1 cellular context compared by ENCODE assay signal in genomic region chr17:14308965-14309879, GRCh38.
TF ChIP-seq lines count a peak whose summit lies in the region.

No MANE protein-coding gene starts in this region.

TF ChIP-seq in HepG2, 621 proteins besides CTCF, POLR2A, EP300 and RAD21 (continued from another document and continues in another):
- no peak for TF ChIP-seq PHB2 (IDR thresholded peaks at IDR 0.05; ENCODE audit: partially characterized antibody)
- no peak for TF ChIP-seq NFE2L1 (CRISPR knock-in tag; IDR thresholded peaks at IDR 0.05; ENCODE audit: borderline replicate concordance)
- peak; percentile 91 for TF ChIP-seq NFYC (CRISPR knock-in tag; IDR thresholded peaks at IDR 0.05)
- TF ChIP-seq REL (CRISPR knock-in tag; conservative IDR thresholded peaks at IDR 0.05) = no peak
- TF ChIP-seq MTERF4 (CRISPR knock-in tag; IDR thresholded peaks at IDR 0.05) = peak; percentile 93; the same call in 1 of the 2 replicates
- TF ChIP-seq RBFOX2 (IDR thresholded peaks at IDR 0.05; ENCODE audit: low read depth, low read length) = peak; percentile 97
- TF ChIP-seq, protein P1, sequence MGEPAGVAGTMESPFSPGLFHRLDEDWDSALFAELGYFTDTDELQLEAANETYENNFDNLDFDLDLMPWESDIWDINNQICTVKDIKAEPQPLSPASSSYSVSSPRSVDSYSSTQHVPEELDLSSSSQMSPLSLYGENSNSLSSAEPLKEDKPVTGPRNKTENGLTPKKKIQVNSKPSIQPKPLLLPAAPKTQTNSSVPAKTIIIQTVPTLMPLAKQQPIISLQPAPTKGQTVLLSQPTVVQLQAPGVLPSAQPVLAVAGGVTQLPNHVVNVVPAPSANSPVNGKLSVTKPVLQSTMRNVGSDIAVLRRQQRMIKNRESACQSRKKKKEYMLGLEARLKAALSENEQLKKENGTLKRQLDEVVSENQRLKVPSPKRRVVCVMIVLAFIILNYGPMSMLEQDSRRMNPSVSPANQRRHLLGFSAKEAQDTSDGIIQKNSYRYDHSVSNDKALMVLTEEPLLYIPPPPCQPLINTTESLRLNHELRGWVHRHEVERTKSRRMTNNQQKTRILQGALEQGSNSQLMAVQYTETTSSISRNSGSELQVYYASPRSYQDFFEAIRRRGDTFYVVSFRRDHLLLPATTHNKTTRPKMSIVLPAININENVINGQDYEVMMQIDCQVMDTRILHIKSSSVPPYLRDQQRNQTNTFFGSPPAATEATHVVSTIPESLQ (CRISPR knock-in tag; conservative IDR thresholded peaks at IDR 0.05) = no peak
- peak; percentile 94 for TF ChIP-seq ZNF563 (CRISPR knock-in tag; IDR thresholded peaks at IDR 0.05)
- peak; percentile 77 for TF ChIP-seq PHF21A (CRISPR knock-in tag; IDR thresholded peaks at IDR 0.05)
- peak; percentile 86 for TF ChIP-seq SPEN (CRISPR knock-in tag; IDR thresholded peaks at IDR 0.05; ENCODE audit: low read depth)
- peak; percentile 91 for TF ChIP-seq KDM2A (CRISPR knock-in tag; IDR thresholded peaks at IDR 0.05; ENCODE audit: borderline replicate concordance, low read depth)
- TF ChIP-seq CERS6 (CRISPR knock-in tag; IDR thresholded peaks at IDR 0.05) = no peak
- TF ChIP-seq ZNF512B (CRISPR knock-in tag; IDR thresholded peaks at IDR 0.05; ENCODE audit: borderline replicate concordance) = peak; percentile 72; the same call in 1 of the 2 replicates
- no peak for TF ChIP-seq HDAC6 (IDR thresholded peaks at IDR 0.05; ENCODE audit: low read depth, low read length)
- TF ChIP-seq NR2C2 (CRISPR knock-in tag; IDR thresholded peaks at IDR 0.05; ENCODE audit: borderline replicate concordance) = no peak
- TF ChIP-seq, protein P2, sequence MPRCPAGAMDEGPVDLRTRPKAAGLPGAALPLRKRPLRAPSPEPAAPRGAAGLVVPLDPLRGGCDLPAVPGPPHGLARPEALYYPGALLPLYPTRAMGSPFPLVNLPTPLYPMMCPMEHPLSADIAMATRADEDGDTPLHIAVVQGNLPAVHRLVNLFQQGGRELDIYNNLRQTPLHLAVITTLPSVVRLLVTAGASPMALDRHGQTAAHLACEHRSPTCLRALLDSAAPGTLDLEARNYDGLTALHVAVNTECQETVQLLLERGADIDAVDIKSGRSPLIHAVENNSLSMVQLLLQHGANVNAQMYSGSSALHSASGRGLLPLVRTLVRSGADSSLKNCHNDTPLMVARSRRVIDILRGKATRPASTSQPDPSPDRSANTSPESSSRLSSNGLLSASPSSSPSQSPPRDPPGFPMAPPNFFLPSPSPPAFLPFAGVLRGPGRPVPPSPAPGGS (CRISPR knock-in tag; IDR thresholded peaks at IDR 0.05) = peak; percentile 88; the same call in 1 of the 2 replicates
- peak; percentile 86; the same call in 1 of the 2 replicates for TF ChIP-seq CBFB (CRISPR knock-in tag; IDR thresholded peaks at IDR 0.05)
- TF ChIP-seq HOXA9 (CRISPR knock-in tag; IDR thresholded peaks at IDR 0.05; ENCODE audit: borderline replicate concordance) = no peak
- TF ChIP-seq PHF5A (CRISPR knock-in tag; IDR thresholded peaks at IDR 0.05; ENCODE audit: low read depth, unreplicated experiment) = no peak
- TF ChIP-seq ZNF879 (CRISPR knock-in tag; IDR thresholded peaks at IDR 0.05) = no peak
- no peak; the same call in 1 of the 2 replicates for TF ChIP-seq NCOR1 (IDR thresholded peaks at IDR 0.05; ENCODE audit: borderline replicate concordance, low read length)
- TF ChIP-seq AGO1 (IDR thresholded peaks at IDR 0.05; ENCODE audit: low read depth, low read length, poor library complexity, severe bottlenecking) = peak; percentile 95
- TF ChIP-seq THAP11 (CRISPR knock-in tag; IDR thresholded peaks at IDR 0.05) = peak; percentile 67
- peak; percentile 63; the same call in 1 of the 2 replicates for TF ChIP-seq ZNF639 (CRISPR knock-in tag; conservative IDR thresholded peaks at IDR 0.05)
- no peak for TF ChIP-seq MBNL3 (CRISPR knock-in tag; conservative IDR thresholded peaks at IDR 0.05)
- TF ChIP-seq, protein P3, sequence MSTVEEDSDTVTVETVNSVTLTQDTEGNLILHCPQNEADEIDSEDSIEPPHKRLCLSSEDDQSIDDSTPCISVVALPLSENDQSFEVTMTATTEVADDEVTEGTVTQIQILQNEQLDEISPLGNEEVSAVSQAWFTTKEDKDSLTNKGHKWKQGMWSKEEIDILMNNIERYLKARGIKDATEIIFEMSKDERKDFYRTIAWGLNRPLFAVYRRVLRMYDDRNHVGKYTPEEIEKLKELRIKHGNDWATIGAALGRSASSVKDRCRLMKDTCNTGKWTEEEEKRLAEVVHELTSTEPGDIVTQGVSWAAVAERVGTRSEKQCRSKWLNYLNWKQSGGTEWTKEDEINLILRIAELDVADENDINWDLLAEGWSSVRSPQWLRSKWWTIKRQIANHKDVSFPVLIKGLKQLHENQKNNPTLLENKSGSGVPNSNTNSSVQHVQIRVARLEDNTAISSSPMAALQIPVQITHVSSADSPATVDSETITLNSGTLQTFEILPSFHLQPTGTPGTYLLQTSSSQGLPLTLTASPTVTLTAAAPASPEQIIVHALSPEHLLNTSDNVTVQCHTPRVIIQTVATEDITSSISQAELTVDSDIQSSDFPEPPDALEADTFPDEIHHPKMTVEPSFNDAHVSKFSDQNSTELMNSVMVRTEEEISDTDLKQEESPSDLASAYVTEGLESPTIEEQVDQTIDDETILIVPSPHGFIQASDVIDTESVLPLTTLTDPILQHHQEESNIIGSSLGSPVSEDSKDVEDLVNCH (CRISPR knock-in tag; IDR thresholded peaks at IDR 0.05) = no peak
- TF ChIP-seq ZNF747 (CRISPR knock-in tag; IDR thresholded peaks at IDR 0.05; ENCODE audit: borderline replicate concordance) = peak; percentile 94
- TF ChIP-seq ZNF136 (CRISPR knock-in tag; IDR thresholded peaks at IDR 0.05; ENCODE audit: low read depth) = peak; percentile 59; the same call in 1 of the 2 replicates
- TF ChIP-seq ZNF691 (CRISPR knock-in tag; IDR thresholded peaks at IDR 0.05; ENCODE audit: borderline replicate concordance, low read depth) = no peak; the same call in 1 of the 2 replicates
- no peak for TF ChIP-seq SMYD3 (CRISPR knock-in tag; IDR thresholded peaks at IDR 0.05)
- TF ChIP-seq ZNF772 (CRISPR knock-in tag; IDR thresholded peaks at IDR 0.05) = peak; percentile 94
- peak in 1 of 2 experiments; percentile 83; a peak in 1 of 4 replicates for TF ChIP-seq KLF16 (CRISPR knock-in tag; IDR thresholded peaks at IDR 0.05)
- TF ChIP-seq JDP2 (CRISPR knock-in tag; IDR thresholded peaks at IDR 0.05; ENCODE audit: borderline replicate concordance) = no peak
- no peak for TF ChIP-seq ZNF660 (CRISPR knock-in tag; IDR thresholded peaks at IDR 0.05; ENCODE audit: borderline replicate concordance, low read depth)
- TF ChIP-seq ZBTB7A (CRISPR knock-in tag; IDR thresholded peaks at IDR 0.05) = peak; percentile 74
- peak; percentile 95 for TF ChIP-seq RAD51 (IDR thresholded peaks at IDR 0.05; ENCODE audit: borderline replicate concordance)
- TF ChIP-seq ZFX (CRISPR knock-in tag; IDR thresholded peaks at IDR 0.05; ENCODE audit: low read depth) = peak; percentile 85
- no peak for TF ChIP-seq GPN1 (CRISPR knock-in tag; IDR thresholded peaks at IDR 0.05; ENCODE audit: borderline replicate concordance)
- TF ChIP-seq FOXK2 (IDR thresholded peaks at IDR 0.05) = no peak
- TF ChIP-seq ZFP36L1 (CRISPR knock-in tag; IDR thresholded peaks at IDR 0.05) = no peak; the same call in 1 of the 2 replicates
- TF ChIP-seq, protein P4, sequence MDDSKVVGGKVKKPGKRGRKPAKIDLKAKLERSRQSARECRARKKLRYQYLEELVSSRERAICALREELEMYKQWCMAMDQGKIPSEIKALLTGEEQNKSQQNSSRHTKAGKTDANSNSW (CRISPR knock-in tag; IDR thresholded peaks at IDR 0.05; ENCODE audit: borderline replicate concordance) = peak; percentile 60; the same call in 1 of the 2 replicates
- peak; percentile 46; the same call in 1 of the 2 replicates for TF ChIP-seq DR1 (CRISPR knock-in tag; IDR thresholded peaks at IDR 0.05)
- no peak for TF ChIP-seq ZNF10 (CRISPR knock-in tag; IDR thresholded peaks at IDR 0.05; ENCODE audit: borderline replicate concordance, low read depth)
- TF ChIP-seq RCOR2 (CRISPR knock-in tag; IDR thresholded peaks at IDR 0.05) = no peak
- peak; percentile 67; the same call in 1 of the 2 replicates for TF ChIP-seq ZBTB20 (CRISPR knock-in tag; IDR thresholded peaks at IDR 0.05; ENCODE audit: borderline replicate concordance, low read depth)
- TF ChIP-seq FOXK1 (CRISPR knock-in tag; IDR thresholded peaks at IDR 0.05; ENCODE audit: borderline replicate concordance, low read depth) = no peak
- TF ChIP-seq SSRP1 (CRISPR knock-in tag; IDR thresholded peaks at IDR 0.05) = no peak
- TF ChIP-seq, protein P5, sequence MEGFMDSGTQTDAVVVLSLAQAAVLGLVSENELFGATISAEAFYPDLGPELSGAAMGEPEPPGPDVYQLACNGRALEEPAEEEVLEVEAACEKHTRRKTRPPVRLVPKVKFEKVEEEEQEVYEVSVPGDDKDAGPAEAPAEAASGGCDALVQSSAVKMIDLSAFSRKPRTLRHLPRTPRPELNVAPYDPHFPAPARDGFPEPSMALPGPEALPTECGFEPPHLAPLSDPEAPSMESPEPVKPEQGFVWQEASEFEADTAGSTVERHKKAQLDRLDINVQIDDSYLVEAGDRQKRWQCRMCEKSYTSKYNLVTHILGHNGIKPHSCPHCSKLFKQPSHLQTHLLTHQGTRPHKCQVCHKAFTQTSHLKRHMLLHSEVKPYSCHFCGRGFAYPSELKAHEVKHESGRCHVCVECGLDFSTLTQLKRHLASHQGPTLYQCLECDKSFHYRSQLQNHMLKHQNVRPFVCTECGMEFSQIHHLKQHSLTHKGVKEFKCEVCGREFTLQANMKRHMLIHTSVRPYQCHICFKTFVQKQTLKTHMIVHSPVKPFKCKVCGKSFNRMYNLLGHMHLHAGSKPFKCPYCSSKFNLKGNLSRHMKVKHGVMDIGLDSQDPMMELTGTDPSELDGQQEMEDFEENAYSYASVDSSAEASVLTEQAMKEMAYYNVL (CRISPR knock-in tag; IDR thresholded peaks at IDR 0.05; ENCODE audit: borderline replicate concordance) = no peak
- no peak for TF ChIP-seq MED8 (CRISPR knock-in tag; IDR thresholded peaks at IDR 0.05; ENCODE audit: insufficient replicate concordance)
- no peak for TF ChIP-seq ZIK1 (CRISPR knock-in tag; IDR thresholded peaks at IDR 0.05; ENCODE audit: borderline replicate concordance, low read depth)
- TF ChIP-seq, protein P6, sequence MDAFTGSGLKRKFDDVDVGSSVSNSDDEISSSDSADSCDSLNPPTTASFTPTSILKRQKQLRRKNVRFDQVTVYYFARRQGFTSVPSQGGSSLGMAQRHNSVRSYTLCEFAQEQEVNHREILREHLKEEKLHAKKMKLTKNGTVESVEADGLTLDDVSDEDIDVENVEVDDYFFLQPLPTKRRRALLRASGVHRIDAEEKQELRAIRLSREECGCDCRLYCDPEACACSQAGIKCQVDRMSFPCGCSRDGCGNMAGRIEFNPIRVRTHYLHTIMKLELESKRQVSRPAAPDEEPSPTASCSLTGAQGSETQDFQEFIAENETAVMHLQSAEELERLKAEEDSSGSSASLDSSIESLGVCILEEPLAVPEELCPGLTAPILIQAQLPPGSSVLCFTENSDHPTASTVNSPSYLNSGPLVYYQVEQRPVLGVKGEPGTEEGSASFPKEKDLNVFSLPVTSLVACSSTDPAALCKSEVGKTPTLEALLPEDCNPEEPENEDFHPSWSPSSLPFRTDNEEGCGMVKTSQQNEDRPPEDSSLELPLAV (CRISPR knock-in tag; conservative IDR thresholded peaks at IDR 0.05; ENCODE audit: low read depth) = no peak
- no peak for TF ChIP-seq STAT5B (CRISPR knock-in tag; IDR thresholded peaks at IDR 0.05)
- peak; percentile 44 for TF ChIP-seq BCL6 (CRISPR knock-in tag; IDR thresholded peaks at IDR 0.05)
